In the genomic region with DNA sequence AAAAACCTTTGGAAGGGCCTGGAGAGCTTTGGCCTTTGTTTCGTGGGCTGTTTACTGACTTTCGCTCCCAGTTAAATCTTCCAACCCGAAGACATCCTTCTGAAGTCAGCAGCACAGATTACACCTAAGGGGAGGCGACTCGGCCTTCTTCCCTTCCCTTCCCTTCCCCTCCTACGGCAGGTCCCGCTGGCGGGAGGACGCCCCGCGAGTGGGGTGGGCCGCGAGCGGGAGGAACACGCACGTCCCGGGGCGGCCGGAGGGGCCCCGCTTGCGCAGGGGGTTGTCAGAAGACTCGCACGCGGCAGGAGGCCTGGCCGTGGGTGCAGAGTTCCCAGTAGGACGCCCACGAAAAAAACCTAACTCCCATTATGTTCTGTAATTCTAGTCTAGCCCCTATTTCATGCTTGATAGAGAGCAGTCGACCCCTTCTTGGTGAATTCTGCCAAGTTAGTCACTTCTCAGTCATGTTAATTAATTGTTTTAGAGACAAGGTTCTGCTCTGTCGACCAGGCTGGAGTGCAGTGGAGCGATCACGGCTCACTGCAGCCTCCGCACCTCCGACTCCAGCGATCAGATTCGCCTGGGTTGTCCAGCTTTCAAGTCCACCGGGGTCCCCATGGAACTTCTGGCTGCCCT, we compare ENCODE assay signal across 18 cellular contexts. TPM values are rescaled to one million over a fixed set of nuclear protein-coding genes. Genes with fewer than 3 reads are reported as not detected.
DNase-seq lines count a peak whose midpoint lies in the region; ATAC-seq, FAIRE-seq and TF ChIP-seq lines count a peak whose summit lies in the region.
"Had no signal": no experiment of that assay in that cellular context is flagged by ENCODE, and none has a peak within 500 bp of the region (broad histone marks: within the 10 kb centered on the region; RNA-seq: fewer than 3 reads in every experiment).

No MANE protein-coding gene starts in this region.

- H3K9ac ChIP-seq in BLaER1 treated with 17β-estradiol and CSF1 and Interleukin-3, amounts not matched to agents 10 nM and 100 nM = 0 out of 22 replicates have a peak overlapping the region, but pooled peaks of 1 of the 11 experiments have one; percentile 15

- 78 to 82% methylated on average over 34 to 36 of the region's 36 CpGs for WGBS in pancreas, 2 donors

- H3K4me1 ChIP-seq in BLaER1 treated with 17β-estradiol and CSF1 and Interleukin-3, amounts not matched to agents 10 nM and 100 nM = peaks cover 0 to 23% (median 11%) of the 10 kb centered on the region in 10 experiments; a peak in 12 of 20 replicates
- no peaks in the 10 kb centered on the region for H3K4me1 ChIP-seq in pancreas
- H3K4me1 ChIP-seq: colonic mucosa had no signal

- no peak for TF ChIP-seq CTCF in pancreas (IDR thresholded peaks at IDR 0.05)

- FAIRE-seq in pancreas (lab: Jason Lieb, UNC) = no peak
- FAIRE-seq: D721Med, GM12891 had no signal

- no peak overlapping the region for H3K4me3 ChIP-seq in BLaER1 treated with 17β-estradiol and CSF1 and Interleukin-3, amounts not matched to agents 10 nM and 100 nM
- H3K4me3 ChIP-seq in pancreas = no peak overlapping the region
- H3K4me3 ChIP-seq: colonic mucosa had no signal

- peak overlapping the region in 8 of 11 experiments; percentile 9 to 66 (median 50); a peak in 14 of 22 replicates for H3K4me2 ChIP-seq in BLaER1 treated with 17β-estradiol and CSF1 and Interleukin-3, amounts not matched to agents 10 nM and 100 nM

- intact Hi-C loops in pancreas (cut with DNase I) = no loop called here

- TF ChIP-seq RAD21 in Ishikawa (IDR thresholded peaks at IDR 0.05; ENCODE audit: low read depth) = no peak

- peaks cover 8 to 20% (median 9%) of the 10 kb centered on the region in 11 experiments; a peak in 19 of 22 replicates for H3K9me3 ChIP-seq in BLaER1 treated with 17β-estradiol and CSF1 and Interleukin-3, amounts not matched to agents 10 nM and 100 nM (replicated peaks in 1 of 11)
- no peaks in the 10 kb centered on the region for H3K9me3 ChIP-seq in pancreas
- H3K9me3 ChIP-seq: colonic mucosa had no signal

- no peaks in the 10 kb centered on the region for H4K20me1 ChIP-seq in BLaER1 treated with 17β-estradiol and CSF1 and Interleukin-3, amounts not matched to agents 10 nM and 100 nM

- H3K27me3 ChIP-seq in BLaER1 treated with 17β-estradiol and CSF1 and Interleukin-3, amounts not matched to agents 10 nM and 100 nM = peaks cover 0 to 10% (median 0%) of the 10 kb centered on the region in 11 experiments; a peak in 3 of 22 replicates
- H3K27me3 ChIP-seq in pancreas = peaks cover 0 to 3% (median 0%) of the 10 kb centered on the region in 4 donors
- H3K27me3 ChIP-seq: colonic mucosa had no signal

- H3K36me3 ChIP-seq in BLaER1 treated with 17β-estradiol and CSF1 and Interleukin-3, amounts not matched to agents 10 nM and 100 nM = no peaks in the 10 kb centered on the region
- no peaks in the 10 kb centered on the region for H3K36me3 ChIP-seq in pancreas
- H3K36me3 ChIP-seq: colonic mucosa had no signal

- peak; percentile 61 for DNase-seq in glomerular visceral epithelial cell (ENCODE audit: extremely low spot score)
- peak; percentile 70 for DNase-seq in renal cortical epithelial cell (ENCODE audit: low read depth)
- DNase-seq in pancreas = no peak
- DNase-seq in activated naive CD4-positive, alpha-beta T cell treated with anti-CD3 and anti-CD28 coated beads, Interleukin-2, amount 50 U/mL, for 16 hours = no peak
- DNase-seq in CD1c-positive myeloid dendritic cell (ENCODE audit: extremely low spot score) = no peak
- DNase-seq: AML-193, colonic mucosa, erythroblast, GDM1, GOT3, left colon, NCI-H1436 treated with DMSO at 0.1 percent for 48 hours, NCI-H226 had no signal

- no peak overlapping the region for H3K27ac ChIP-seq in BLaER1 treated with 17β-estradiol and CSF1 and Interleukin-3, amounts not matched to agents 10 nM and 100 nM
- H3K27ac ChIP-seq in pancreas = no peak overlapping the region
- H3K27ac ChIP-seq: colonic mucosa had no signal

- ATAC-seq in pancreas (no peak), GM19455 (IDR thresholded peaks at IDR 0.05; ENCODE audit: unreplicated experiment) (no peak)
- ATAC-seq: left colon had no signal

- TF ChIP-seq EP300 in Ishikawa (IDR thresholded peaks at IDR 0.05; ENCODE audit: borderline replicate concordance) = peak; percentile 40

TF ChIP-seq in Ishikawa, 13 proteins besides CTCF, POLR2A, EP300 and RAD21:
- TF ChIP-seq TEAD4 (IDR thresholded peaks at IDR 0.05) (peak; percentile 61; the same call in 1 of the 2 replicates), TCF12 (IDR thresholded peaks at IDR 0.05; ENCODE audit: low read depth) (peak; percentile 71), NFIC (IDR thresholded peaks at IDR 0.05) (peak; percentile 90), YY1 (IDR thresholded peaks at IDR 0.05; ENCODE audit: low read depth) (no peak)
- TF ChIP-seq, protein P1, sequence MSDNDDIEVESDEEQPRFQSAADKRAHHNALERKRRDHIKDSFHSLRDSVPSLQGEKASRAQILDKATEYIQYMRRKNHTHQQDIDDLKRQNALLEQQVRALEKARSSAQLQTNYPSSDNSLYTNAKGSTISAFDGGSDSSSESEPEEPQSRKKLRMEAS (IDR thresholded peaks at IDR 0.05) = no peak

RNA-seq across cellular contexts. Expression of a gene that starts 19.2 kb away (rescaled TPM):
- 28.7 and 37.4 TPM in 2 replicates for total RNA-seq in renal cortical epithelial cell
- 10 to 100 TPM; 14.8 to 24.5 (median 19.5) TPM for total RNA-seq in pancreas
- 10 to 100 TPM; 46.1 to 56.3 TPM for polyA plus RNA-seq in pancreas

Comparison
In these comparisons a context has a peak if more than half of its experiments do, and no peak if none do; other contexts are left out.
1. DNase-seq: peak in glomerular visceral epithelial cell (single experiment) and renal cortical epithelial cell (single experiment); none in pancreas (0 of 6), activated naive CD4-positive, alpha-beta T cell treated with anti-CD3 and anti-CD28 coated beads, Interleukin-2, amount 50 U/mL, for 16 hours (single experiment) and CD1c-positive myeloid dendritic cell (single experiment).